In the genomic region with DNA sequence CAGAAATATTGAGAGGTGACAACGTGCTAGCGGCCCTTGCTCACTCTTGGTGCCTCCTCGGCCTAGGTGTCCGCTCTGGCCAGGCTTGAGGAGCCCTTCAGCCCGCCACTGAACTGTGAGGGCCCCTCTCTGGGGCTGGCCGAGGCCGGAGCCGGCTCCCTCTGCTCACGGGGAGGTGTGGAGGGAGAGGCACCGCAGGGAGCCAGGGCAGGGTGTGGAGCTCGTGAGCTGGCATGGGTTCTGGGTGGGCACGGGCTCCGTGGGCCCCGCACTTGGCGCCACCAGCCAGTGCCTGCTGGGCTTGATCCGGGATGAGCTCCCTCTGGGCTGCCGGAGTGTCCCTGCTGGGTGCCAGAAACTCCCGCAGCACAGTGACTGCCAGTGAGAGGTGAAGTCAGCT, we compare ENCODE assay signal across 20 cellular contexts. TPM values are rescaled to one million over a fixed set of nuclear protein-coding genes. Genes with fewer than 3 reads are reported as not detected.
DNase-seq lines count a peak whose midpoint lies in the region; ATAC-seq, FAIRE-seq and TF ChIP-seq lines count a peak whose summit lies in the region.
"Had no signal": no experiment of that assay in that cellular context is flagged by ENCODE, and none has a peak within 500 bp of the region (broad histone marks: within the 10 kb centered on the region; RNA-seq: fewer than 3 reads in every experiment).

No MANE protein-coding gene starts in this region.

- no peak overlapping the region for H3K4ac ChIP-seq in mesenchymal stem cell (ENCODE audit: low read depth in 1 of 2, low read length in 2 of 2)

- H3K9ac ChIP-seq in mesenchymal stem cell (ENCODE audit: low read length) = no peak overlapping the region
- H3K9ac ChIP-seq: BLaER1 treated with 17β-estradiol and CSF1 and Interleukin-3, amounts not matched to agents 10 nM and 100 nM had no signal

- H3K9me3 Mint-ChIP-seq in chondrocyte (ENCODE audit: low read depth) = peaks cover 16% of the 10 kb centered on the region

- H3K79me1 ChIP-seq in mesenchymal stem cell (replicated peaks; ENCODE audit: low read length, poor library complexity, severe bottlenecking) = no peaks in the 10 kb centered on the region

- H2AK5ac ChIP-seq in mesenchymal stem cell (ENCODE audit: low read length, severe bottlenecking) = no peak overlapping the region

- H3K23ac ChIP-seq in mesenchymal stem cell (ENCODE audit: low read length in 2 of 2) = no peak overlapping the region

- H3K27ac Mint-ChIP-seq in chondrocyte (ENCODE audit: unreplicated experiment) = no peak overlapping the region
- H3K27ac Mint-ChIP-seq: B cell; CD4-positive, alpha-beta T cell; CD8-positive, alpha-beta T cell had no signal

- H4K91ac ChIP-seq in mesenchymal stem cell (ENCODE audit: low read length) = peak overlapping the region; percentile 39

- H3K4me2 ChIP-seq in mesenchymal stem cell (ENCODE audit: low read length, poor library complexity, severe bottlenecking) = no peak overlapping the region
- H3K4me2 ChIP-seq: A549; BLaER1 treated with 17β-estradiol and CSF1 and Interleukin-3, amounts not matched to agents 10 nM and 100 nM had no signal

- DNase-seq in Right ventricle myocardium inferior (ENCODE audit: missing footprints) = peak; percentile 63
- no peak for DNase-seq in right atrium auricular region (ENCODE audit: low spot score)
- peak; percentile 82 for DNase-seq in chondrocyte (ENCODE audit: low spot score)
- no peak for DNase-seq in mesenchymal stem cell
- no peak for DNase-seq in NCI-H2196 treated with DMSO at 0.1 percent for 48 hours (lab: John Stamatoyannopoulos, UW; ENCODE audit: unreplicated experiment)
- no peak for DNase-seq in frontal cortex (ENCODE audit: low spot score in 2 of 2)
- DNase-seq: Caco-2; Calu3; CD4-positive, alpha-beta T cell; CD8-positive, alpha-beta T cell; DMS79 treated with DMSO at 0.1 percent for 48 hours; GF-D8 had no signal

- WGBS in mesenchymal stem cell = 80% methylated on average over 18 of the region's 18 CpGs

- no peak overlapping the region for H2AFZ ChIP-seq in mesenchymal stem cell (ENCODE audit: low read depth, low read length)

- no peak for ATAC-seq in Right ventricle myocardium inferior
- ATAC-seq: CD8-positive, alpha-beta T cell had no signal

- H3K27me3 ChIP-seq in right atrium auricular region = no peaks in the 10 kb centered on the region
- H3K27me3 ChIP-seq in mesenchymal stem cell (ENCODE audit: control insufficient read depth in 1 of 2, insufficient read depth in 1 of 2, low read length in 2 of 2) = no peaks in the 10 kb centered on the region

- no peak for FAIRE-seq in frontal cortex (lab: Jason Lieb, UNC)
- FAIRE-seq: D721Med, G401.6, GM19239 had no signal

- H2BK5ac ChIP-seq in mesenchymal stem cell (ENCODE audit: low read depth, low read length, poor library complexity, severe bottlenecking) = no peak overlapping the region

- no peak overlapping the region for H3K18ac ChIP-seq in mesenchymal stem cell (ENCODE audit: low read depth in 1 of 2, low read length in 2 of 2)

- no peak overlapping the region for H3K4me3 Mint-ChIP-seq in chondrocyte (ENCODE audit: unreplicated experiment)
- H3K4me3 Mint-ChIP-seq: B cell; CD4-positive, alpha-beta T cell; CD8-positive, alpha-beta T cell had no signal

- H3K27ac ChIP-seq in right atrium auricular region = no peak overlapping the region
- H3K27ac ChIP-seq in mesenchymal stem cell (ENCODE audit: low read length, poor library complexity, severe bottlenecking) = no peak overlapping the region
- H3K27ac ChIP-seq: 22Rv1; A549; BLaER1 treated with 17β-estradiol and CSF1 and Interleukin-3, amounts not matched to agents 10 nM and 100 nM; C4-2B had no signal

- no peaks in the 10 kb centered on the region for H3K4me1 Mint-ChIP-seq in chondrocyte (ENCODE audit: low read depth)
- H3K4me1 Mint-ChIP-seq: B cell had no signal

- TF ChIP-seq CTCF in right atrium auricular region (IDR thresholded peaks at IDR 0.05) = no peak
- no peak for TF ChIP-seq CTCF in chondrocyte (IDR thresholded peaks at IDR 0.05)

- peaks cover 3% of the 10 kb centered on the region for H3K27me3 Mint-ChIP-seq in chondrocyte (ENCODE audit: low read depth)
- H3K27me3 Mint-ChIP-seq: B cell had no signal

- H2BK12ac ChIP-seq in mesenchymal stem cell (ENCODE audit: low read length in 2 of 2) = no peak overlapping the region

- intact Hi-C loops in Right ventricle myocardium inferior (cut with DNase I) = no loop called here

- no peaks in the 10 kb centered on the region for H3K9me3 ChIP-seq in right atrium auricular region
- H3K9me3 ChIP-seq in mesenchymal stem cell (ENCODE audit: control insufficient read depth, low read length) = peaks cover 29% of the 10 kb centered on the region
- H3K9me3 ChIP-seq: Caco-2 had no signal

- no peak overlapping the region for H4K8ac ChIP-seq in mesenchymal stem cell (ENCODE audit: low read length)

- H2BK15ac ChIP-seq in mesenchymal stem cell (ENCODE audit: low read depth, poor library complexity, severe bottlenecking) = no peak overlapping the region

- H3K14ac ChIP-seq in mesenchymal stem cell (ENCODE audit: low read length in 2 of 2) = no peak overlapping the region

- H3K36me3 ChIP-seq in right atrium auricular region (no peaks in the 10 kb centered on the region), mesenchymal stem cell (ENCODE audit: control insufficient read depth in 1 of 2, insufficient read depth in 2 of 2, low read depth in 1 of 2, low read length in 2 of 2) (no peaks in the 10 kb centered on the region)
- H3K36me3 ChIP-seq: BLaER1 treated with 17β-estradiol and CSF1 and Interleukin-3, amounts not matched to agents 10 nM and 100 nM had no signal

- H3K36me3 Mint-ChIP-seq in chondrocyte (ENCODE audit: low read depth) = no peaks in the 10 kb centered on the region

- H2BK120ac ChIP-seq in mesenchymal stem cell (ENCODE audit: low read depth, low read length) = no peak overlapping the region

- H3K4me3 ChIP-seq in right atrium auricular region (no peak overlapping the region), mesenchymal stem cell (ENCODE audit: insufficient read depth in 1 of 2, low read depth in 1 of 2, low read length in 2 of 2) (no peak overlapping the region)
- H3K4me3 ChIP-seq: A549; BLaER1 treated with 17β-estradiol and CSF1 and Interleukin-3, amounts not matched to agents 10 nM and 100 nM had no signal

- no peaks in the 10 kb centered on the region for H3K4me1 ChIP-seq in right atrium auricular region
- H3K4me1 ChIP-seq in mesenchymal stem cell (ENCODE audit: control insufficient read depth, insufficient read depth, low read depth, low read length) = no peaks in the 10 kb centered on the region
- H3K4me1 ChIP-seq: A549; BLaER1 treated with 17β-estradiol and CSF1 and Interleukin-3, amounts not matched to agents 10 nM and 100 nM; Caco-2 had no signal

RNA-seq across cellular contexts. Expression of a gene that starts 16.0 kb away (rescaled TPM):
- total RNA-seq in Right ventricle myocardium inferior = 21.0 TPM
- total RNA-seq in right atrium auricular region = 10 to 100 TPM; 18.2 to 19.3 TPM
- total RNA-seq in chondrocyte = 35.7 to 40.3 TPM (median 37.4 TPM) in 3 replicates
- 40.2 TPM for polyA plus RNA-seq in mesenchymal stem cell (2013, experiment 1 of 2)
- polyA plus RNA-seq in mesenchymal stem cell (2013, experiment 2 of 2) = 43.9 TPM
- 27.7 TPM for total RNA-seq in frontal cortex

Comparison
In these comparisons a context has a peak if more than half of its experiments do, and no peak if none do; other contexts are left out.
1. DNase-seq: peak in Right ventricle myocardium inferior (single experiment) and chondrocyte (single experiment); none in right atrium auricular region (single experiment), mesenchymal stem cell (single experiment), NCI-H2196 treated with DMSO at 0.1 percent for 48 hours (single experiment) and frontal cortex (0 of 2).